In genomic region chr3:133894334-133895207, GRCh38 we compare ENCODE assay signal across 9 cellular contexts. TPM values are rescaled to one million over a fixed set of nuclear protein-coding genes. Genes with fewer than 3 reads are reported as not detected.
DNase-seq lines count a peak whose midpoint lies in the region; ATAC-seq and TF ChIP-seq lines count a peak whose summit lies in the region.
"Had no signal": no experiment of that assay in that cellular context is flagged by ENCODE, and none has a peak within 500 bp of the region (broad histone marks: within the 10 kb centered on the region; RNA-seq: fewer than 3 reads in every experiment).

No MANE protein-coding gene starts in this region.

- no peak overlapping the region for H3K9ac ChIP-seq in MM.1S (ENCODE audit: low read length)

- H3K27me3 ChIP-seq in ACC112 (ENCODE audit: insufficient read depth, low read length) (peaks cover 32% of the 10 kb centered on the region), MM.1S (replicated peaks; ENCODE audit: insufficient read depth, low read length) (no peaks in the 10 kb centered on the region)

- peak; percentile 23 for ATAC-seq in effector memory CD8-positive, alpha-beta T cell (replicated peaks)
- ATAC-seq in mucosa of descending colon (peak; percentile 41), HG02642 (IDR thresholded peaks at IDR 0.05; ENCODE audit: poor library complexity, unreplicated experiment) (no peak)

- H3K9me3 ChIP-seq in MM.1S (replicated peaks; ENCODE audit: insufficient read depth, low read length) (no peaks in the 10 kb centered on the region), mucosa of descending colon (no peaks in the 10 kb centered on the region)

- CTCF ChIA-PET in RWPE1 (lab: Yijun Ruan, JAX), result interaction anchor here (0.8 to 0.9 kb wide), 2 partner anchors 35 to 458 kb away, joined by 4 to 5 read pairs; no protein-coding TSS in a partner anchor

- no peak for DNase-seq in MM.1S
- DNase-seq in effector memory CD8-positive, alpha-beta T cell, result no peak
- DNase-seq in mucosa of descending colon, result no peak
- no peak for DNase-seq in posterior vena cava (ENCODE audit: low spot score)
- no peak for DNase-seq in effector CD4-positive, alpha-beta T cell
- DNase-seq in RWPE1 (ENCODE audit: low spot score), result no peak

- H3K27ac ChIP-seq in ACC112 (ENCODE audit: low read depth, low read length) (no peak overlapping the region), MM.1S (ENCODE audit: low read length) (no peak overlapping the region), RWPE1 (no peak overlapping the region)

- H4K20me1 ChIP-seq in MM.1S (ENCODE audit: insufficient read depth, low read length), result no peaks in the 10 kb centered on the region

- no peak overlapping the region for H2AFZ ChIP-seq in ACC112 (ENCODE audit: low read length, unreplicated experiment)
- no peak overlapping the region for H2AFZ ChIP-seq in MM.1S (ENCODE audit: low read length)

- no peaks in the 10 kb centered on the region for H3K9me2 ChIP-seq in MM.1S (replicated peaks; ENCODE audit: insufficient read depth, low read length)

- POLR2A ChIA-PET in RWPE1 (lab: Yijun Ruan, JAX; ENCODE audit: low non-redundant PET), result no interaction called here

- TF ChIP-seq CTCF in MM.1S (IDR thresholded peaks at IDR 0.05; ENCODE audit: low read length), result no peak
- no peak for TF ChIP-seq CTCF in mucosa of descending colon (IDR thresholded peaks at IDR 0.05)
- no peak for TF ChIP-seq CTCF in RWPE1 (conservative IDR thresholded peaks at IDR 0.05; ENCODE audit: low read depth)

- H3K4me2 ChIP-seq in MM.1S (ENCODE audit: low read depth, low read length), result peak overlapping the region; percentile 86; the same call in 1 of the 2 replicates

- H3K79me2 ChIP-seq in ACC112 (ENCODE audit: control insufficient read depth, insufficient read depth, low read length, unreplicated experiment) (no peaks in the 10 kb centered on the region), MM.1S (ENCODE audit: low read length) (no peaks in the 10 kb centered on the region)

- H3F3A ChIP-seq in MM.1S (ENCODE audit: insufficient read depth, low read length), result no peaks in the 10 kb centered on the region; the same call in 1 of the 2 replicates

- H3K27ac Mint-ChIP-seq in effector memory CD8-positive, alpha-beta T cell, result no peak overlapping the region
- H3K27ac Mint-ChIP-seq: memory B cell had no signal

- H3K27me3 Mint-ChIP-seq in effector memory CD8-positive, alpha-beta T cell, result peaks cover 44 to 74% of the 10 kb centered on the region in 2 donors

- intact Hi-C loops in mucosa of descending colon (cut with DNase I, micrococcal nuclease), result no loop called here
- intact Hi-C loops in posterior vena cava (cut with DNase I), result no loop called here

- H3K4me3 ChIP-seq in ACC112 (ENCODE audit: low read depth, low read length), result peak overlapping the region; percentile 92
- H3K4me3 ChIP-seq in MM.1S (ENCODE audit: low read length), result no peak overlapping the region
- H3K4me3 ChIP-seq in mucosa of descending colon, result no peak overlapping the region

- peak overlapping the region in 1 of 2 donors; percentile 79 for H3K4me3 Mint-ChIP-seq in effector memory CD8-positive, alpha-beta T cell

- H3K36me3 ChIP-seq in ACC112 (ENCODE audit: insufficient read depth, low read length) (no peaks in the 10 kb centered on the region), MM.1S (replicated peaks; ENCODE audit: insufficient read depth, low read length) (no peaks in the 10 kb centered on the region), mucosa of descending colon (ENCODE audit: low read depth) (no peaks in the 10 kb centered on the region)

- no peaks in the 10 kb centered on the region for H3K9me3 Mint-ChIP-seq in effector memory CD8-positive, alpha-beta T cell
- H3K9me3 Mint-ChIP-seq: memory B cell had no signal

- H3K36me3 Mint-ChIP-seq in effector memory CD8-positive, alpha-beta T cell (ENCODE audit: insufficient read depth), result peaks cover 3% of the 10 kb centered on the region
- H3K36me3 Mint-ChIP-seq: memory B cell had no signal

- peaks cover 0 to 12% of the 10 kb centered on the region in 2 donors for H3K4me1 Mint-ChIP-seq in effector memory CD8-positive, alpha-beta T cell (ENCODE audit: low read depth in 2 of 2)

- H3K4me1 ChIP-seq in ACC112 (ENCODE audit: control insufficient read depth, insufficient read depth, low read length, unreplicated experiment) (no peaks in the 10 kb centered on the region), MM.1S (ENCODE audit: low read length) (no peaks in the 10 kb centered on the region), mucosa of descending colon (ENCODE audit: low read depth) (peaks cover 17% of the 10 kb centered on the region)

RNA-seq across cellular contexts. Expression of gene RAB6B, which starts 1.1 kb away (rescaled TPM):
- 10 to 100 TPM in 1 of 3 donors, 1 to 10 TPM in 2; 4.1 to 11.6 (median 4.8) TPM for total RNA-seq in mucosa of descending colon
- 1 to 10 TPM; 6.9 to 8.9 TPM for total RNA-seq in posterior vena cava
